In genomic region chr14:100664234-100664633, GRCh38 we compare ENCODE assay signal across 21 cellular contexts.
"Had no signal": no experiment of that assay in that cellular context is flagged by ENCODE, and none has a peak within 500 bp of the region (broad histone marks: within the 10 kb centered on the region; RNA-seq: fewer than 3 reads in every experiment).

No MANE protein-coding gene starts in this region.

- ATAC-seq: activated CD8-positive, alpha-beta memory T cell treated with anti-CD3 and anti-CD28 coated beads, Interleukin-2, amount 10 ng/mL, durations not matched to agents 7 days and 5 days; activated naive CD4-positive, alpha-beta T cell treated with anti-CD3 and anti-CD28 coated beads, Interleukin-2, amount 50 U/mL, for 72 hours; activated naive CD8-positive, alpha-beta T cell treated with anti-CD3 and anti-CD28 coated beads, Interleukin-2, amount 50 U/mL, for 24 hours; PC-3; WTC11 had no signal

- DNase-seq: activated CD4-positive, alpha-beta T cell treated with anti-CD3 and anti-CD28 coated beads, Interleukin-2, amount 10 ng/mL, durations not matched to agents 24 days and 14 days; activated CD4-positive, alpha-beta T cell treated with anti-CD3 and anti-CD28 coated beads, Interleukin-2, amount 50 U/mL, for 48 hours; activated CD4-positive, CD25-positive, alpha-beta regulatory T cell treated with anti-CD3 and anti-CD28 coated beads, Interleukin-2, amount 50 U/mL, for 72 hours; activated CD8-positive, alpha-beta memory T cell treated with anti-CD3 and anti-CD28 coated beads, Interleukin-2, amount 10 ng/mL, durations not matched to agents 7 days and 5 days; activated effector memory CD4-positive, alpha-beta T cell treated with Interleukin-2 at 50 U/mL for 16 hours; activated naive CD4-positive, alpha-beta T cell; activated naive CD8-positive, alpha-beta T cell treated with anti-CD3 and anti-CD28 coated beads, Interleukin-2, amount 50 U/mL, for 24 hours; activated T-cell treated with anti-CD3 and anti-CD28 coated beads, Interleukin-2, amount 50 U/mL, for 24 hours; amygdala; KG1; NCI-H1048; NCI-H146; NCI-H187 treated with DMSO at 0.1 percent for 48 hours; NCI-H2081 treated with DMSO at 0.1 percent for 48 hours; NCI-H2171 treated with DMSO at 0.1 percent for 48 hours; NCI-H226; NCI-H526 treated with DMSO at 0.1 percent for 48 hours; PC-3; SHP77 treated with DMSO at 0.1 percent for 48 hours had no signal
